In genomic region chr15:82197734-82198594, GRCh38 we compare ENCODE assay signal across 8 cellular contexts.
DNase-seq lines count a peak whose midpoint lies in the region; ATAC-seq, FAIRE-seq and TF ChIP-seq lines count a peak whose summit lies in the region.

No MANE protein-coding gene starts in this region.

- no TSS peak for BruUV-seq in A673 (replicated peaks; lab: Mats Ljungman, UMichigan)

- no peak overlapping the region for H3K27ac ChIP-seq in A673 (ENCODE audit: low read depth, low read length, poor library complexity, severe bottlenecking)
- H3K27ac ChIP-seq in WERI-Rb-1 = no peak overlapping the region
- H3K27ac ChIP-seq in kidney (ENCODE audit: low read depth in 2 of 2, low read length in 2 of 2) = no peak overlapping the region

- POLR2A ChIA-PET in A673 (lab: Charles Lee; ENCODE audit: low non-redundant PET) = no interaction called here

- no peaks in the 10 kb centered on the region for H3K27me3 ChIP-seq in A673 (replicated peaks; ENCODE audit: insufficient read depth, low read depth, low read length, poor library complexity)
- H3K27me3 ChIP-seq in WERI-Rb-1 (ENCODE audit: insufficient read depth, low read depth, severe bottlenecking) = no peaks in the 10 kb centered on the region

- TF ChIP-seq CTCF in A673 (conservative IDR thresholded peaks at IDR 0.05; ENCODE audit: low read depth, low read length) (peak; percentile 78), WERI-Rb-1 (IDR thresholded peaks at IDR 0.05; ENCODE audit: low read depth, low read length) (peak; percentile 78), cardiac fibroblast (IDR thresholded peaks at IDR 0.05; ENCODE audit: low read depth, low read length) (peak; percentile 67), kidney (IDR thresholded peaks at IDR 0.05; ENCODE audit: borderline replicate concordance, extremely low read depth, insufficient read depth) (peak; percentile 79)

- H3K9me3 ChIP-seq in A673 (ENCODE audit: low read depth, low read length, poor library complexity, severe bottlenecking) (no peaks in the 10 kb centered on the region), WERI-Rb-1 (ENCODE audit: severe bottlenecking) (no peaks in the 10 kb centered on the region), kidney (ENCODE audit: control insufficient read depth in 1 of 2, low read length in 2 of 2) (no peaks in the 10 kb centered on the region)

- no peak for FAIRE-seq in kidney (lab: Jason Lieb, UNC)

- H3K4me3 ChIP-seq in A673 (ENCODE audit: low read depth, low read length, poor library complexity, severe bottlenecking) (no peak overlapping the region), WERI-Rb-1 (ENCODE audit: low read depth, low read length) (no peak overlapping the region), cardiac fibroblast (replicated peaks in 1 of 2; ENCODE audit: low read depth in 2 of 2, low read length in 2 of 2) (no peak overlapping the region), kidney (ENCODE audit: low read length in 2 of 2) (no peak overlapping the region)

- H3K4me1 ChIP-seq in A673 (ENCODE audit: insufficient read depth, low read length, poor library complexity, severe bottlenecking) (no peaks in the 10 kb centered on the region), kidney (ENCODE audit: control insufficient read depth in 1 of 2, insufficient read depth in 1 of 2, low read depth in 1 of 2, low read length in 2 of 2) (no peaks in the 10 kb centered on the region)

- ATAC-seq in GM18511 (IDR thresholded peaks at IDR 0.05; ENCODE audit: unreplicated experiment) (peak; percentile 95), HG02970 (IDR thresholded peaks at IDR 0.05; ENCODE audit: low FRiP score, unreplicated experiment) (peak; percentile 77)

- CTCF ChIA-PET in A673 (lab: Charles Lee) = interaction anchor here (0.5 to 0.6 kb wide), 2 partner anchors 14 to 24 kb away, joined by 3 to 4 read pairs; no protein-coding TSS in a partner anchor

- H3K9ac ChIP-seq in kidney (ENCODE audit: low read length in 2 of 2) = no peak overlapping the region

- H3K36me3 ChIP-seq in A673 (ENCODE audit: insufficient read depth, low read length, poor library complexity, severe bottlenecking) = no peaks in the 10 kb centered on the region
- no peaks in the 10 kb centered on the region for H3K36me3 ChIP-seq in WERI-Rb-1
- H3K36me3 ChIP-seq in kidney (ENCODE audit: control insufficient read depth in 1 of 2, insufficient read depth in 2 of 2, low read length in 2 of 2) = no peaks in the 10 kb centered on the region

- intact Hi-C loops in A673 (cut with micrococcal nuclease; ENCODE audit: unreplicated experiment) (loop anchor here (2.0 to 5.0 kb wide), 3 partner anchors 91 to 787 kb away; no protein-coding TSS in a partner anchor), kidney (cut with DNase I) (no loop called here)

- DNase-seq in A673 (ENCODE audit: low spot score) (peak; percentile 76), NCI-H2081 (lab: John Stamatoyannopoulos, UW) (peak; percentile 70 to 74), WERI-Rb-1 (peak; percentile 67), cardiac fibroblast (ENCODE audit: low read depth in 2 of 2) (peak; percentile 81 to 84), kidney (no peak)
- peak; percentile 51 to 59 for DNase-seq in stimulated activated CD4-positive, alpha-beta T cell treated with anti-CD3 and anti-CD28 coated beads, Interleukin-2, amount 100 ng/mL, for 48 hours
